14 cellular contexts compared by ENCODE assay signal in genomic region chr1:41046347-41046775, GRCh38. TPM values are rescaled to one million over a fixed set of nuclear protein-coding genes. Genes with fewer than 3 reads are reported as not detected.
DNase-seq lines count a peak whose midpoint lies in the region; ATAC-seq and TF ChIP-seq lines count a peak whose summit lies in the region.
"Had no signal": no experiment of that assay in that cellular context is flagged by ENCODE, and none has a peak within 500 bp of the region (broad histone marks: within the 10 kb centered on the region; RNA-seq: fewer than 3 reads in every experiment).

No MANE protein-coding gene starts in this region.

- 49% methylated on average over 4 of the region's 10 CpGs for WGBS in right lobe of liver (ENCODE audit: insufficient coverage, low coverage, low lambda C conversion rate, missing lambda C conversion rate)

- H3K27ac ChIP-seq in coronary artery (peak overlapping the region; percentile 89 to 93), right lobe of liver (peak overlapping the region; percentile 60 to 68 (median 63)), thoracic aorta (peak overlapping the region; percentile 93 to 96)

- H3K36me3 ChIP-seq in right lobe of liver (peaks cover 0 to under 1% (median 0%) of the 10 kb centered on the region in 4 donors), thoracic aorta (no peaks in the 10 kb centered on the region)

- H3K9me3 ChIP-seq in right lobe of liver = no peaks in the 10 kb centered on the region
- no peaks in the 10 kb centered on the region for H3K9me3 ChIP-seq in thoracic aorta
- H3K9me3 ChIP-seq: MG63 had no signal

- H3K4me1 ChIP-seq in right lobe of liver (peaks cover 0 to 59% (median 13%) of the 10 kb centered on the region in 4 donors), thoracic aorta (ENCODE audit: control insufficient read depth in 1 of 2, low read depth in 2 of 2) (peaks cover 21 to 38% of the 10 kb centered on the region in 2 donors)

- intact Hi-C loops in right lobe of liver (cut with DNase I) = no loop called here

- no peak for TF ChIP-seq POLR2A in right lobe of liver (IDR thresholded peaks at IDR 0.05)

- TF ChIP-seq CTCF in LNCaP clone FGC (IDR thresholded peaks at IDR 0.05; ENCODE audit: control insufficient read depth, extremely low read depth, insufficient read depth) = no peak
- no peak for TF ChIP-seq CTCF in coronary artery (IDR thresholded peaks at IDR 0.05)
- no peak for TF ChIP-seq CTCF in right lobe of liver (IDR thresholded peaks at IDR 0.05)
- no peak for TF ChIP-seq CTCF in thoracic aorta (IDR thresholded peaks at IDR 0.05)

- peak; percentile 87 for DNase-seq in LNCaP clone FGC (ENCODE audit: low read depth)
- no peak for DNase-seq in coronary artery (ENCODE audit: low spot score)
- DNase-seq in right lobe of liver = peak in 2 of 3 donors; percentile 51 to 56
- DNase-seq in thoracic aorta (ENCODE audit: low spot score) = no peak
- DNase-seq in SK-N-DZ (ENCODE audit: low spot score) = no peak
- DNase-seq in NCI-H1105 (lab: John Stamatoyannopoulos, UW) = no peak
- DNase-seq in NOMO-1 treated with DMSO at 0.1 percent for 48 hours (lab: John Stamatoyannopoulos, UW; ENCODE audit: unreplicated experiment) = no peak
- DNase-seq in OCI-M2 (lab: John Stamatoyannopoulos, UW; ENCODE audit: unreplicated experiment) = no peak
- DNase-seq: activated CD8-positive, alpha-beta memory T cell treated with anti-CD3 and anti-CD28 coated beads for 24 hours; activated naive CD4-positive, alpha-beta T cell treated with anti-CD3 and anti-CD28 coated beads, Interleukin-2, amount 10 ng/mL, durations not matched to agents 7 days and 5 days; NCI-H345; T1000 had no signal

- ATAC-seq in right lobe of liver (peak; percentile 52 to 69 (median 67)), thoracic aorta (ENCODE audit: insufficient number of reproducible peaks, low FRiP score, low read depth) (no peak)
- ATAC-seq: Panc1 had no signal

- H3K27me3 ChIP-seq in right lobe of liver (no peaks in the 10 kb centered on the region), thoracic aorta (replicated peaks; ENCODE audit: insufficient read depth) (no peaks in the 10 kb centered on the region)
- H3K27me3 ChIP-seq: MG63 had no signal

- H3K4me3 ChIP-seq in LNCaP clone FGC (ENCODE audit: low read depth, low read length) (peak overlapping the region; percentile 11), coronary artery (peak overlapping the region; percentile 10), right lobe of liver (no peak overlapping the region), thoracic aorta (no peak overlapping the region)
- H3K4me3 ChIP-seq: MG63 had no signal

RNA-seq across cellular contexts. Expression of gene SLFNL1, which starts 24.8 kb away (rescaled TPM):
- total RNA-seq in right lobe of liver (under 1 TPM in 3 of 6 experiments, not detected in 3; 0.06 to 0.27 (median 0.14) TPM), thoracic aorta (1 to 10 TPM in 1 of 2 donors, under 1 TPM in 1; 0.68 to 1.3 TPM)
- 0.05 TPM in 1 of 2 replicates, not detected in the other for polyA plus RNA-seq in SK-N-DZ (2014; cell fraction: cytosol; rRNA removed)
- polyA plus RNA-seq in SK-N-DZ (2014; cell fraction: nucleus; rRNA removed) = 0.20 and 1.4 TPM in 2 replicates

Comparison
In these comparisons a context has a peak if more than half of its experiments do, and no peak if none do; other contexts are left out.
1. DNase-seq: peak in LNCaP clone FGC (single experiment) and right lobe of liver (2 of 3); none in coronary artery (single experiment), thoracic aorta (single experiment), SK-N-DZ (single experiment), NCI-H1105 (single experiment), NOMO-1 treated with DMSO at 0.1 percent for 48 hours (single experiment) and OCI-M2 (single experiment).
2. H3K4me3 ChIP-seq: peak in LNCaP clone FGC (single experiment) and coronary artery (single experiment); none in right lobe of liver (0 of 3) and thoracic aorta (single experiment).
3. Peak in every context shown above with its lines, with median percentiles within 50 percentile points of each other: H3K27ac ChIP-seq.